In genomic region chr5:65672787-65673186, GRCh38 we compare ENCODE assay signal across 1 cellular context.
TF ChIP-seq lines count a peak whose summit lies in the region.

No MANE protein-coding gene starts in this region.

TF ChIP-seq in IMR-90, 13 proteins besides CTCF, POLR2A, EP300 and RAD21:
- no peak for TF ChIP-seq FOS (IDR thresholded peaks at IDR 0.05; ENCODE audit: low read depth, low read length)
- TF ChIP-seq CEBPB (IDR thresholded peaks at IDR 0.05; ENCODE audit: low read depth, low read length): peak; percentile 89
TF ChIP-seq in IMR-90: peak in this region for 1.
